ENCODE assay signal across 10 cellular contexts in genomic region chr11:83724704-83725114, GRCh38.
A peak's percentile ranks its signal among the peaks of the same experiment; 100 is the strongest.
DNase-seq lines count a peak whose midpoint lies in the region; ATAC-seq, FAIRE-seq and TF ChIP-seq lines count a peak whose summit lies in the region.
"Had no signal": no experiment of that assay in that cellular context is flagged by ENCODE, and none has a peak within 500 bp of the region (broad histone marks: within the 10 kb centered on the region; RNA-seq: fewer than 3 reads in every experiment).

No MANE protein-coding gene starts in this region.

- CTCF ChIA-PET in MCF 10A (lab: Yijun Ruan, JAX), result interaction anchor here (1.2 to 3.8 kb wide), 4 partner anchors 86 to 437 kb away, joined by 4 to 17 read pairs (median 8); no protein-coding TSS in a partner anchor

- peaks cover 5% of the 10 kb centered on the region for H3K4me1 Mint-ChIP-seq in MCF 10A (ENCODE audit: insufficient read depth, unreplicated experiment)

- no peaks in the 10 kb centered on the region for H3K9me3 Mint-ChIP-seq in MCF 10A (ENCODE audit: unreplicated experiment)
- H3K9me3 Mint-ChIP-seq: T-helper 1 cell treated with Interleukin-12 subunit alpha and Interleukin-12 subunit beta and Interleukin-4 antibody, amounts not matched to agents 30 μg/mL and 1 μg/mL, for 36 hours had no signal

- TF ChIP-seq CTCF in MCF 10A (IDR thresholded peaks at IDR 0.05; ENCODE audit: unreplicated experiment), result no peak

- BruUV-seq in MCF 10A (replicated peaks; lab: Mats Ljungman, UMichigan), result no TSS peak

- no peak overlapping the region for H3K4me3 Mint-ChIP-seq in MCF 10A (ENCODE audit: unreplicated experiment)

- no peak for FAIRE-seq in frontal cortex (lab: Jason Lieb, UNC)

- H3K27me3 Mint-ChIP-seq in MCF 10A (ENCODE audit: insufficient read depth, unreplicated experiment), result peaks cover 53% of the 10 kb centered on the region

- POLR2A ChIA-PET in MCF 10A (lab: Yijun Ruan, JAX), result no interaction called here

- DNase-seq in LHCN-M2 (ENCODE audit: low read depth) (peak; percentile 3), MCF 10A (ENCODE audit: unreplicated experiment) (peak; percentile 11), islet precursor cell (peak; percentile 89), stromal cell of bone marrow (ENCODE audit: low read depth) (peak; percentile 8), NCI-H2171 treated with DMSO at 0.1 percent for 48 hours (lab: John Stamatoyannopoulos, UW) (no peak), frontal cortex (ENCODE audit: low spot score in 2 of 2) (no peak)
- DNase-seq: glutamatergic neuron had no signal

- intact Hi-C loops in MCF 10A (cut with micrococcal nuclease), result loop anchor here (1.0 to 5.0 kb wide), 4 partner anchors 93 to 484 kb away; no protein-coding TSS in a partner anchor

- no peak overlapping the region for H3K27ac Mint-ChIP-seq in MCF 10A (ENCODE audit: low read depth, unreplicated experiment)
- H3K27ac Mint-ChIP-seq: T-helper 1 cell treated with Interleukin-12 subunit alpha and Interleukin-12 subunit beta and Interleukin-4 antibody, amounts not matched to agents 30 μg/mL and 1 μg/mL, for 36 hours had no signal

- no peaks in the 10 kb centered on the region for H3K36me3 Mint-ChIP-seq in MCF 10A (ENCODE audit: insufficient read depth, unreplicated experiment)

- ATAC-seq in HG03469 (IDR thresholded peaks at IDR 0.05; ENCODE audit: unreplicated experiment), result no peak
- no peak for ATAC-seq in GM21360 (IDR thresholded peaks at IDR 0.05; ENCODE audit: unreplicated experiment)

Comparison
In these comparisons a context has a peak if more than half of its experiments do, and no peak if none do; other contexts are left out.
1. DNase-seq: peak in LHCN-M2 (single experiment), MCF 10A (single experiment), islet precursor cell (single experiment) and stromal cell of bone marrow (single experiment); none in NCI-H2171 treated with DMSO at 0.1 percent for 48 hours (single experiment) and frontal cortex (0 of 2).